In the genomic region with DNA sequence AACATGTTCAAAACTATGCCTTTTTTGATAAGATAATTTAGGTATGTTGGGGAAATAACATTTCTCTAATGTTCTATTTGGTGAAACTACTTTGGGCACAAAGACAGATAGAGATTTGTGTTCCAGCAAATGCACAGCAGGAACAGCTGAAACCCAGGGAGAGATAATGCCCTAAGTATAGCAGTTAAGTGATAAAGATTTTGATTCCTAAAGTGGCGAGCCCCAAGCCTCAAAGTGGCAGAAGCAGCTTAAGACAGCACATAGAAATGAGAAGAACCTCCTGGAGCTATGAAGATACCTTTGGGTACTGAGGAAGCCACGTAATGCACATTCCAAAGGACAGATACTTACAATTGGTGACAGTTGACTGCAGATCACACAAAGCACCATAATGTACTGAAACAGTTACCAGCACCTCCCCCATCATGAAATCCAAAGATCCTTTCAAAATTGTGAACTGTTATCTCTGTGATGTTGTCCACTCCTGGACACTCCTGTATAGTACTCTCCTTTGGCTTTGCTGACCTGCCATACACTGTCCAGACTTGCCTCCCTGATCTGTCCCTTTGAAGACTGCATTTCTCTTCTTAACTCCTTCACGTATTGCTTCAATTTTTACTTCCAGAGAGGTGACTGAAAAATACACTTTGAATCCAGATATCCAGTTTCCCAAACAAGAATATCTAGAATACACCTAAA, we compare ENCODE assay signal across 15 cellular contexts.
"Had no signal": no experiment of that assay in that cellular context is flagged by ENCODE, and none has a peak within 500 bp of the region (broad histone marks: within the 10 kb centered on the region; RNA-seq: fewer than 3 reads in every experiment).

No MANE protein-coding gene starts in this region.

- H3K4me3 ChIP-seq: esophagus muscularis mucosa, gastrocnemius medialis, prostate gland, suprapubic skin, thyroid gland, upper lobe of left lung, uterus had no signal

- H3K9me3 ChIP-seq: esophagus muscularis mucosa, gastrocnemius medialis, prostate gland, suprapubic skin, thyroid gland, upper lobe of left lung, uterus had no signal

- H3K79me2 ChIP-seq: parathyroid adenoma had no signal

- DNase-seq: effector memory CD4-positive, alpha-beta T cell; gastrocnemius medialis; immature natural killer cell; left cardiac atrium; small intestine; stimulated activated CD4-positive, alpha-beta T cell treated with anti-CD3 and anti-CD28 coated beads, Interleukin-2, amount 100 ng/mL, for 48 hours; stimulated activated naive CD8-positive, alpha-beta T cell treated with anti-CD3 and anti-CD28 coated beads, Interleukin-15, Interleukin-2, amounts not matched to agents 100 U/mL and 50 U/mL, for 24 hours; thyroid gland; upper lobe of left lung; uterus had no signal

- H3K27me3 ChIP-seq: esophagus muscularis mucosa, gastrocnemius medialis, suprapubic skin, thyroid gland, upper lobe of left lung, uterus had no signal

- H3K27ac ChIP-seq: esophagus muscularis mucosa, gastrocnemius medialis, parathyroid adenoma, prostate gland, suprapubic skin, thyroid gland, upper lobe of left lung, uterus had no signal

- H3K4me1 ChIP-seq: esophagus muscularis mucosa, gastrocnemius medialis, parathyroid adenoma, prostate gland, suprapubic skin, thyroid gland, upper lobe of left lung, uterus had no signal

- H3K36me3 ChIP-seq: esophagus muscularis mucosa, gastrocnemius medialis, prostate gland, suprapubic skin, thyroid gland, upper lobe of left lung, uterus had no signal

- H3K9ac ChIP-seq: parathyroid adenoma had no signal

- ATAC-seq: gastrocnemius medialis; stimulated activated effector memory CD8-positive, alpha-beta T cell treated with anti-CD3 and anti-CD28 coated beads, Interleukin-12 subunit alpha, Interleukin-12 subunit beta, amount 100 ng/mL, for 72 hours; stimulated activated naive CD8-positive, alpha-beta T cell treated with anti-CD3 and anti-CD28 coated beads, Interleukin-15, Interleukin-2, amounts not matched to agents 100 U/mL and 50 U/mL, for 24 hours had no signal

- H2AFZ ChIP-seq: parathyroid adenoma had no signal
